In the genomic region with DNA sequence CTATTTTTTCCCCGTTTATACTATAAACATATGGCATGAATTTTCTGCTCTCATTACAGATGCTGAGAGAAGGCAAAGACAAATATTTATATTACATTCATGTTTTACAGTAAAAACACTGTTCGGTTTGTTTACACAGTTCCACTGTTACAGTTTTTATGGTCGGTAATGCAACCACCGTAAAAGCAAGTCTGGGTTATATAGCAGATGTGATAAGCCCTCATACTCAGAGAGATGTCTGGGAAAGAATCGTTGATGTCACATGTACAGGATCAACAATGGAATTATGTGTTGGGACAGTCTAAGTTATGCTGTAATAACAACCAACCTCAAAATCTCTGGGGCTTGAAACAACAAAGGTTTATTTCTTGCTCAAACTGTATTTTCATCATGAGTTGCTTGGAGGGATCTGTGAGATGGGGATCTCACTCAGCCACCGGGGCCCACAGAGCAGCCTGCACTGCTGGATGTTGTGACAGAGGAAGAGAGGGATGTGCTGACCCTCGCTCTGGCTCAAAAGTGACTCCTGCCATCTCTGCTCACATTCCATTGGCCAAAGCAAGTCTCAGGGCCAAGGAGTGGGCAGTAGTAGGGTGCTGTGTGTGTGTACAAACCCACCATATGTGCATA, we compare ENCODE assay signal across 10 cellular contexts.
A peak's percentile ranks its signal among the peaks of the same experiment; 100 is the strongest.
DNase-seq lines count a peak whose midpoint lies in the region; TF ChIP-seq lines count a peak whose summit lies in the region.
"Had no signal": no experiment of that assay in that cellular context is flagged by ENCODE, and none has a peak within 500 bp of the region (broad histone marks: within the 10 kb centered on the region; RNA-seq: fewer than 3 reads in every experiment).

No MANE protein-coding gene starts in this region.

- H3K36me3 ChIP-seq in tibial artery = no peaks in the 10 kb centered on the region
- H3K36me3 ChIP-seq: stomach had no signal

- H3K4me3 Mint-ChIP-seq in H9 = no peak overlapping the region

- no peak overlapping the region for H3K27ac Mint-ChIP-seq in H9

- H3K56ac ChIP-seq in H9 (ENCODE audit: insufficient read length, low read depth, low read length) = no peak overlapping the region

- H2BK120ac ChIP-seq in H9 (ENCODE audit: low read depth, low read length, poor library complexity, severe bottlenecking) = no peak overlapping the region

- H4K8ac ChIP-seq in H9 (replicated peaks; ENCODE audit: insufficient read length, low read depth, low read length) = no peak overlapping the region

- H3K27ac ChIP-seq in H9 (ENCODE audit: insufficient read length, low read depth, low read length) (no peak overlapping the region), tibial artery (no peak overlapping the region)
- H3K27ac ChIP-seq: stomach had no signal

- H2AFZ ChIP-seq in H9 (ENCODE audit: low read length) = no peak overlapping the region

- no peaks in the 10 kb centered on the region for H3K4me1 ChIP-seq in H9 (ENCODE audit: insufficient read depth, low read length)
- peaks cover 0 to 19% (median 4%) of the 10 kb centered on the region in 4 donors for H3K4me1 ChIP-seq in tibial artery

- TF ChIP-seq CTCF in H9 (conservative IDR thresholded peaks at IDR 0.05) (no peak), tibial artery (IDR thresholded peaks at IDR 0.05) (no peak)

- no peaks in the 10 kb centered on the region for H4K20me1 ChIP-seq in H9 (ENCODE audit: control insufficient read depth, insufficient read depth, insufficient read length)

- no peak overlapping the region for H3K18ac ChIP-seq in H9 (ENCODE audit: insufficient read length, low read depth, low read length)

- no peak overlapping the region for H2BK12ac ChIP-seq in H9 (ENCODE audit: insufficient read length, low read depth, low read length)

- H3K79me2 ChIP-seq in H9 (ENCODE audit: insufficient read depth, low read length) = no peaks in the 10 kb centered on the region

- no peaks in the 10 kb centered on the region for H3K36me3 Mint-ChIP-seq in H9 (ENCODE audit: insufficient read depth in 1 of 3, low read depth in 3 of 3)

- no peaks in the 10 kb centered on the region for H3K4me1 Mint-ChIP-seq in H9

- H3K4ac ChIP-seq in H9 (ENCODE audit: low read depth, low read length) = no peak overlapping the region

- no peaks in the 10 kb centered on the region for H3K9me3 ChIP-seq in H9 (ENCODE audit: control insufficient read depth, low read depth, low read length)
- H3K9me3 ChIP-seq in tibial artery = no peaks in the 10 kb centered on the region
- H3K9me3 ChIP-seq: stomach had no signal

- H2BK20ac ChIP-seq in H9 (ENCODE audit: low read depth, low read length, poor library complexity, severe bottlenecking) = no peak overlapping the region

- no peak overlapping the region for H4K91ac ChIP-seq in H9 (ENCODE audit: insufficient read length, low read depth, low read length)

- no peak overlapping the region for H2AK5ac ChIP-seq in H9 (ENCODE audit: insufficient read length, low read length)

- no peak overlapping the region for H3K9ac ChIP-seq in H9 (ENCODE audit: extremely low read depth, insufficient read length, low read length)

- no peak overlapping the region for H3K4me2 ChIP-seq in H9 (ENCODE audit: insufficient read depth, insufficient read length, low read length)

- no peaks in the 10 kb centered on the region for H3K79me1 ChIP-seq in H9 (ENCODE audit: insufficient read depth, low read depth, low read length, poor library complexity, severe bottlenecking)

- intact Hi-C loops in tibial artery (cut with DNase I; ENCODE audit: low total_unique reads) = no loop called here

- H3K4me3 ChIP-seq in tibial artery = peak overlapping the region in 1 of 2 donors; percentile 43

- H3K23ac ChIP-seq in H9 (ENCODE audit: insufficient read length, low read depth, low read length) = no peak overlapping the region

- no peak overlapping the region for H3K14ac ChIP-seq in H9 (ENCODE audit: insufficient read depth, low read length)

- H4K5ac ChIP-seq in H9 (ENCODE audit: insufficient read length, low read depth, low read length) = no peak overlapping the region

- no peak overlapping the region for H3T11ph ChIP-seq in H9 (ENCODE audit: low read length)

- WGBS in H9 (ENCODE audit: extremely low coverage, insufficient read length, low lambda C conversion rate) = no CpG with 5 or more reads among the region's 7 CpGs

- H2BK5ac ChIP-seq in H9 (ENCODE audit: insufficient read length, low read length) = no peak overlapping the region

- no peaks in the 10 kb centered on the region for H3K27me3 Mint-ChIP-seq in H9 (ENCODE audit: low read depth)

- no peak overlapping the region for H2BK15ac ChIP-seq in H9 (ENCODE audit: low read depth, low read length)

- in situ Hi-C loops in SK-MEL-5 (cut with HindIII; ENCODE audit: low pct_unique_long_range_greater_than_20kb, low sequenced_read_pairs) = no loop called here

- no peaks in the 10 kb centered on the region; a peak in 1 of 5 replicates for H3K9me3 Mint-ChIP-seq in H9

- H3K23me2 ChIP-seq in H9 (ENCODE audit: insufficient read length, low read depth, low read length, poor library complexity, severe bottlenecking) = no peaks in the 10 kb centered on the region

- DNase-seq in AG08395 (ENCODE audit: low spot score) = peak; percentile 31
- DNase-seq in HuH-7.5 (ENCODE audit: low spot score) = peak; percentile 22
- peak; percentile 62 for DNase-seq in SK-MEL-5 (ENCODE audit: low read depth, low spot score)
- peak; percentile 29 for DNase-seq in iris pigment epithelial cell (ENCODE audit: low read depth)
- no peak for DNase-seq in NCI-H1436 treated with DMSO at 0.1 percent for 48 hours (lab: John Stamatoyannopoulos, UW)
- DNase-seq in H9 = no peak
- DNase-seq in GM19238 (ENCODE audit: insufficient read length, low spot score) = no peak
- no peak for DNase-seq in tibial artery
- DNase-seq: activated naive CD4-positive, alpha-beta T cell treated with anti-CD3 and anti-CD28 coated beads, Interleukin-2, amount 50 U/mL, for 16 hours; stomach had no signal

- H3K27me3 ChIP-seq in H9 (ENCODE audit: insufficient read depth, low read length) (no peaks in the 10 kb centered on the region), tibial artery (no peaks in the 10 kb centered on the region)
- H3K27me3 ChIP-seq: stomach had no signal

Comparison
In these comparisons a context has a peak if more than half of its experiments do, and no peak if none do; other contexts are left out.
1. DNase-seq: peak in AG08395 (single experiment), HuH-7.5 (single experiment), SK-MEL-5 (single experiment) and iris pigment epithelial cell (single experiment); none in NCI-H1436 treated with DMSO at 0.1 percent for 48 hours (single experiment), H9 (single experiment), GM19238 (single experiment) and tibial artery (0 of 2).